Comparison of ENCODE assay signal across 9 cellular contexts in the genomic region with DNA sequence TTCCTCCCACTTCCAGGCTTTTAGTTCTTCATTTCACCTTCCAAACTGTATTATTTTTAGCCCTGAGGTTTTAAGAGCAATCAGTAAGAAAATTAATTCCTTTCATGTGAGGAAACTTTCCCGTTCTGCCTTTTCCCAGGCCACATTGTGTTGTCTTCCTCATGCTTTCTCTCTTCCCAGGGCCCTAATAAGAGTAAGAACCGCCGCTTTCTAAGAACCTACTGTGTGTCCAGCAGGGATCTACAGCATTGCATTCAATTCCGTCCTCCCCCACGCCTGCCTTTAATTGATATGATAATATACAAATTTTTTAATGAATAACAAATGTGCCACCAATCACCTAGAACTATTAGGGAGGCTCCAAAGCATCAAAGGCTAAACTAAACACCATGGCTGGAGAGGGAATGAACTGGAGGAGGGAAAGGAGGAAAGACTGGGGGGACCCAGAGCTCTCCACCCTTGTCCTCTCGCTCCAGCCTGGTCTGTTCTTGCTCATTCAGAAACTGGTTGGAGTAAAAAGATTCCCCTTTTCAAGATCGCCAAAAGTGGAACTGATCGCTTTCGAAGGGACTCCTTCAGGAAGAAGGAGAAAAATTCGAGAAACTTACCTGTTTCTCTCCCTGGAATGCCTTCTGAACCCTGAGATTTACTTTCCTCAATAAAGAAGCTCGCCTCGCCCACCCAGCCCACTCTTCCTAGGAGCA. TPM values are rescaled to one million over a fixed set of nuclear protein-coding genes. Genes with fewer than 3 reads are reported as not detected.
DNase-seq lines count a peak whose midpoint lies in the region; ATAC-seq and TF ChIP-seq lines count a peak whose summit lies in the region.
"Had no signal": no experiment of that assay in that cellular context is flagged by ENCODE, and none has a peak within 500 bp of the region (broad histone marks: within the 10 kb centered on the region; RNA-seq: fewer than 3 reads in every experiment).

No MANE protein-coding gene starts in this region.

- peaks cover 9% of the 10 kb centered on the region for H3K36me3 Mint-ChIP-seq in activated CD4-positive, alpha-beta memory T cell treated with anti-CD3 and anti-CD28 coated beads for 36 hours

- no peak overlapping the region for H3K27ac Mint-ChIP-seq in activated CD4-positive, alpha-beta memory T cell treated with anti-CD3 and anti-CD28 coated beads for 36 hours

- intact Hi-C loops in activated CD4-positive, alpha-beta memory T cell treated with anti-CD3 and anti-CD28 coated beads for 36 hours (cut with micrococcal nuclease): loop anchor here (1.0 to 10.0 kb wide), 4 partner anchors 8 to 1893 kb away; a partner anchor contains a TSS

- no peak for TF ChIP-seq CTCF in 22Rv1 (IDR thresholded peaks at IDR 0.05)
- TF ChIP-seq CTCF in omental fat pad (IDR thresholded peaks at IDR 0.05): no peak

- no peaks in the 10 kb centered on the region for H4K20me1 ChIP-seq in GM23248 (ENCODE audit: insufficient read depth)

- peak overlapping the region; percentile 75 for H3K4me3 Mint-ChIP-seq in activated CD4-positive, alpha-beta memory T cell treated with anti-CD3 and anti-CD28 coated beads for 36 hours

- peaks cover 44% of the 10 kb centered on the region for H3K4me1 Mint-ChIP-seq in activated CD4-positive, alpha-beta memory T cell treated with anti-CD3 and anti-CD28 coated beads for 36 hours (ENCODE audit: low read depth)

- 62 to 68% methylated on average over 12 of the region's 12 CpGs for WGBS in GM23248 (ENCODE audit: low coverage in 1 of 2, low lambda C conversion rate in 2 of 2, missing lambda C conversion rate in 2 of 2), 2 experiments

- peak overlapping the region; percentile 97 for H2AFZ ChIP-seq in GM23248

- H3K27me3 ChIP-seq in GM23248 (replicated peaks; ENCODE audit: insufficient read depth): no peaks in the 10 kb centered on the region

- H3K36me3 ChIP-seq in GM23248 (ENCODE audit: low read depth): no peaks in the 10 kb centered on the region

- no peaks in the 10 kb centered on the region for H3K79me2 ChIP-seq in GM23248 (ENCODE audit: insufficient read depth)

- H3K4me3 ChIP-seq in GM23248: peak overlapping the region; percentile 87
- peak overlapping the region; percentile 67 for H3K4me3 ChIP-seq in iPS-11a (ENCODE audit: low read depth, low read length)

- ATAC-seq in omental fat pad (ENCODE audit: low FRiP score) (no peak), HG03442 (IDR thresholded peaks at IDR 0.05; ENCODE audit: unreplicated experiment) (no peak), HG03159 (IDR thresholded peaks at IDR 0.05; ENCODE audit: unreplicated experiment) (no peak)

- no peak for DNase-seq in GM23248
- no peak for DNase-seq in activated CD4-positive, alpha-beta memory T cell treated with anti-CD3 and anti-CD28 coated beads for 36 hours
- no peak for DNase-seq in NCI-H82 treated with DMSO at 0.1 percent for 48 hours (lab: John Stamatoyannopoulos, UW; ENCODE audit: unreplicated experiment)
- no peak for DNase-seq in omental fat pad (ENCODE audit: low spot score)

- CTCF ChIA-PET in activated CD4-positive, alpha-beta memory T cell treated with anti-CD3 and anti-CD28 coated beads for 36 hours (lab: Charles Lee): interaction anchor here (0.7 to 1.3 kb wide), 2 partner anchors 8 to 21 kb away, joined by 3 to 4 read pairs; no protein-coding TSS in a partner anchor

- H3K9me2 ChIP-seq in GM23248 (ENCODE audit: insufficient read depth): no peaks in the 10 kb centered on the region

- H3F3A ChIP-seq in GM23248 (ENCODE audit: insufficient read depth): peaks cover 32% of the 10 kb centered on the region

- H3K27me3 Mint-ChIP-seq in activated CD4-positive, alpha-beta memory T cell treated with anti-CD3 and anti-CD28 coated beads for 36 hours: peaks cover 4% of the 10 kb centered on the region

- peaks cover 2% of the 10 kb centered on the region for H3K9me3 Mint-ChIP-seq in activated CD4-positive, alpha-beta memory T cell treated with anti-CD3 and anti-CD28 coated beads for 36 hours

- POLR2A ChIA-PET in activated CD4-positive, alpha-beta memory T cell treated with anti-CD3 and anti-CD28 coated beads for 36 hours (lab: Charles Lee): interaction anchor here (1.0 to 2.7 kb wide), 3 partner anchors 8 to 58 kb away, joined by 3 to 6 read pairs (median 5); a partner anchor contains a TSS

- in situ Hi-C loops in GM23248 (cut with MboI): no loop called here

- peak overlapping the region; percentile 24 for H3K4me2 ChIP-seq in GM23248 (ENCODE audit: unreplicated experiment)

- H3K27ac ChIP-seq in 22Rv1 (peak overlapping the region; percentile 79), GM23248 (peak overlapping the region; percentile 84; the same call in 1 of the 2 replicates)

- H3K9ac ChIP-seq in GM23248: peak overlapping the region; percentile 87

- no peaks in the 10 kb centered on the region for H3K9me3 ChIP-seq in GM23248 (ENCODE audit: low read depth)

- H3K4me1 ChIP-seq in GM23248 (ENCODE audit: insufficient read depth): peaks cover 12% of the 10 kb centered on the region; the same call in 1 of the 2 replicates

RNA-seq across cellular contexts. Expression of a gene that starts 46.8 kb away (rescaled TPM):
- not detected in 2 replicates for total RNA-seq in GM23248 (2014; rRNA removed; shearing (Covaris generic))
- polyA plus RNA-seq in GM23248 (2016; fragmentation: Nextera tagmentation; extraction: Ambion mirVana): not detected in 2 replicates
- total RNA-seq in activated CD4-positive, alpha-beta memory T cell treated with anti-CD3 and anti-CD28 coated beads for 36 hours: not detected
- not detected for total RNA-seq in omental fat pad
- total RNA-seq: T-helper 2 cell treated with Interferon-gamma antibody and Interleukin-4, amounts not matched to agents 100 ng/mL and 5 ng/mL, for 36 hours had no signal

RNA-seq across cellular contexts. Expression of a gene that starts 54.7 kb away (rescaled TPM):
- not detected in 2 replicates for total RNA-seq in GM23248 (2014; rRNA removed; shearing (Covaris generic))
- not detected in 2 replicates for polyA plus RNA-seq in GM23248 (2016; fragmentation: Nextera tagmentation; extraction: Ambion mirVana)
- total RNA-seq in activated CD4-positive, alpha-beta memory T cell treated with anti-CD3 and anti-CD28 coated beads for 36 hours: not detected
- total RNA-seq in omental fat pad: not detected
- total RNA-seq: T-helper 2 cell treated with Interferon-gamma antibody and Interleukin-4, amounts not matched to agents 100 ng/mL and 5 ng/mL, for 36 hours had no signal

RNA-seq across cellular contexts. Expression of a gene that starts 57.5 kb away (rescaled TPM):
- total RNA-seq in GM23248 (2014; rRNA removed; shearing (Covaris generic)): 17.2 and 26.4 TPM in 2 replicates
- 10.7 and 12.8 TPM in 2 replicates for polyA plus RNA-seq in GM23248 (2016; fragmentation: Nextera tagmentation; extraction: Ambion mirVana)
- 10 to 100 TPM; 37.2 to 40.9 TPM for total RNA-seq in activated CD4-positive, alpha-beta memory T cell treated with anti-CD3 and anti-CD28 coated beads for 36 hours
- 10 to 100 TPM; 33.7 to 46.3 (median 35.1) TPM for total RNA-seq in omental fat pad
